15 cellular contexts compared by ENCODE assay signal in genomic region chr9:77802512-77803293, GRCh38.
DNase-seq lines count a peak whose midpoint lies in the region; ATAC-seq and TF ChIP-seq lines count a peak whose summit lies in the region.
"Had no signal": no experiment of that assay in that cellular context is flagged by ENCODE, and none has a peak within 500 bp of the region (broad histone marks: within the 10 kb centered on the region; RNA-seq: fewer than 3 reads in every experiment).

No MANE protein-coding gene starts in this region.

- H3K4me1 ChIP-seq in mucosa of descending colon (ENCODE audit: low read depth), result peaks cover 18% of the 10 kb centered on the region
- no peaks in the 10 kb centered on the region for H3K4me1 ChIP-seq in aorta (ENCODE audit: control insufficient read depth in 1 of 2, insufficient read depth in 2 of 2, low read length in 2 of 2)
- H3K4me1 ChIP-seq in trophoblast cell (ENCODE audit: control insufficient read depth in 1 of 2, insufficient read depth in 2 of 2, low read length in 2 of 2), result peaks cover 0 to 3% of the 10 kb centered on the region in 2 experiments

- H3K27ac ChIP-seq in aorta (ENCODE audit: low read depth in 1 of 2, low read length in 2 of 2) (no peak overlapping the region), trophoblast cell (ENCODE audit: low read depth, low read length) (no peak overlapping the region)
- H3K27ac ChIP-seq: esophagus muscularis mucosa, SJSA1 had no signal

- H2AFZ ChIP-seq in trophoblast cell (ENCODE audit: insufficient read depth, low read length, poor library complexity), result no peak overlapping the region

- peaks cover 2% of the 10 kb centered on the region for H3K79me1 ChIP-seq in trophoblast cell (ENCODE audit: low read length)

- H3K4me2 ChIP-seq in trophoblast cell (ENCODE audit: low read length), result no peak overlapping the region

- no peak overlapping the region for H3K14ac ChIP-seq in trophoblast cell (ENCODE audit: low read length)

- no peaks in the 10 kb centered on the region for H3K79me2 ChIP-seq in trophoblast cell (ENCODE audit: control insufficient read depth, insufficient read depth, low read length, poor library complexity)

- 88 to 90% methylated on average over 7 of the region's 7 CpGs for WGBS in aorta, 2 donors
- WGBS in trophoblast cell (ENCODE audit: extremely low coverage, insufficient coverage, insufficient read length), result no CpG with 5 or more reads among the region's 7 CpGs

- H3K9ac ChIP-seq in trophoblast cell (ENCODE audit: low read length), result no peak overlapping the region

- H2AK5ac ChIP-seq in trophoblast cell (ENCODE audit: low read length), result no peak overlapping the region

- DNase-seq in COR-L47 (lab: John Stamatoyannopoulos, UW), result peak; percentile 72
- DNase-seq in NCI-H1105 treated with DMSO at 0.1 percent for 48 hours (lab: John Stamatoyannopoulos, UW), result peak; percentile 78
- peak; percentile 96 for DNase-seq in NCI-H748 (lab: John Stamatoyannopoulos, UW; ENCODE audit: unreplicated experiment)
- DNase-seq in mucosa of descending colon, result no peak
- DNase-seq in H7, result no peak
- no peak for DNase-seq in aorta
- DNase-seq in trophoblast cell, result no peak
- DNase-seq: ACHN; activated CD4-positive, CD25-positive, alpha-beta regulatory T cell treated with anti-CD3 and anti-CD28 coated beads, Interleukin-2, amount 50 U/mL, for 72 hours; NCI-H446 treated with DMSO at 0.1 percent for 48 hours had no signal

- no peaks in the 10 kb centered on the region for H3K27me3 ChIP-seq in H7 (ENCODE audit: control insufficient read depth, insufficient read depth, low read length)
- no peaks in the 10 kb centered on the region for H3K27me3 ChIP-seq in aorta (ENCODE audit: control insufficient read depth in 1 of 2, insufficient read depth in 2 of 2, low read length in 1 of 2)
- no peaks in the 10 kb centered on the region for H3K27me3 ChIP-seq in trophoblast cell (ENCODE audit: insufficient read depth, low read length)
- H3K27me3 ChIP-seq: esophagus muscularis mucosa, SJSA1 had no signal

- H3K4me3 ChIP-seq in mucosa of descending colon, result no peak overlapping the region
- no peak overlapping the region for H3K4me3 ChIP-seq in H7 (ENCODE audit: insufficient read depth, low read depth, low read length)
- no peak overlapping the region for H3K4me3 ChIP-seq in aorta (ENCODE audit: low read length in 2 of 2)
- no peak overlapping the region for H3K4me3 ChIP-seq in trophoblast cell (ENCODE audit: low read depth, low read length)
- H3K4me3 ChIP-seq: esophagus muscularis mucosa, SJSA1 had no signal

- H3K23ac ChIP-seq in trophoblast cell (ENCODE audit: low read length), result no peak overlapping the region

- no peaks in the 10 kb centered on the region for H3K9me3 ChIP-seq in mucosa of descending colon
- no peaks in the 10 kb centered on the region for H3K9me3 ChIP-seq in aorta (ENCODE audit: control insufficient read depth, low read length)
- H3K9me3 ChIP-seq in trophoblast cell (ENCODE audit: insufficient read depth, low read depth, low read length), result no peaks in the 10 kb centered on the region
- H3K9me3 ChIP-seq: esophagus muscularis mucosa, SJSA1 had no signal

- no peak overlapping the region for H3K4ac ChIP-seq in trophoblast cell (ENCODE audit: low read depth, low read length)

- H4K8ac ChIP-seq in trophoblast cell (ENCODE audit: low read depth, low read length), result no peak overlapping the region

- TF ChIP-seq CTCF in mucosa of descending colon (IDR thresholded peaks at IDR 0.05), result no peak

- no peak overlapping the region for H2BK12ac ChIP-seq in trophoblast cell (ENCODE audit: low read length)

- no peak overlapping the region for H4K12ac ChIP-seq in trophoblast cell (ENCODE audit: low read depth, low read length)

- H4K91ac ChIP-seq in trophoblast cell (ENCODE audit: low read depth, low read length), result no peak overlapping the region

- H3K36me3 ChIP-seq in mucosa of descending colon (ENCODE audit: low read depth), result no peaks in the 10 kb centered on the region
- no peaks in the 10 kb centered on the region for H3K36me3 ChIP-seq in H7 (replicated peaks; ENCODE audit: control insufficient read depth, insufficient read depth, low read length)
- H3K36me3 ChIP-seq in aorta (ENCODE audit: control insufficient read depth in 1 of 2, insufficient read depth in 2 of 2, low read length in 1 of 2), result no peaks in the 10 kb centered on the region
- H3K36me3 ChIP-seq in trophoblast cell (ENCODE audit: control insufficient read depth in 1 of 2, insufficient read depth in 2 of 2, low read length in 2 of 2), result no peaks in the 10 kb centered on the region
- H3K36me3 ChIP-seq: esophagus muscularis mucosa, SJSA1 had no signal

- ATAC-seq in mucosa of descending colon, result peak; percentile 47
- no peak for ATAC-seq in aorta (ENCODE audit: low FRiP score)
- ATAC-seq in GM19023 (IDR thresholded peaks at IDR 0.05; ENCODE audit: unreplicated experiment), result no peak
- ATAC-seq: natural killer cell treated with Interleukin-12 subunit alpha and Interleukin-12 subunit beta and Interleukin-15 and Interleukin-18, amount 100 ng/mL, for 72 hours; stimulated activated effector memory CD8-positive, alpha-beta T cell treated with anti-CD3 and anti-CD28 coated beads, Interleukin-12 subunit alpha, Interleukin-12 subunit beta, amount 100 ng/mL, for 72 hours had no signal

- H2BK120ac ChIP-seq in trophoblast cell (ENCODE audit: insufficient read depth, low read length, poor library complexity), result no peak overlapping the region

- intact Hi-C loops in mucosa of descending colon (cut with DNase I, micrococcal nuclease), result no loop called here
- intact Hi-C loops in aorta (cut with DNase I), result no loop called here

- no peak overlapping the region for H3K18ac ChIP-seq in trophoblast cell (ENCODE audit: low read length)

- no peak overlapping the region for H2BK5ac ChIP-seq in trophoblast cell (ENCODE audit: low read depth, low read length, poor library complexity)

Comparison
In these comparisons a context has a peak if more than half of its experiments do, and no peak if none do; other contexts are left out.
1. DNase-seq: peak in COR-L47 (single experiment), NCI-H1105 treated with DMSO at 0.1 percent for 48 hours (single experiment) and NCI-H748 (single experiment); none in mucosa of descending colon (0 of 3), H7 (single experiment), aorta (0 of 2) and trophoblast cell (0 of 2).